ENCODE assay signal across 8 cellular contexts in the genomic region with DNA sequence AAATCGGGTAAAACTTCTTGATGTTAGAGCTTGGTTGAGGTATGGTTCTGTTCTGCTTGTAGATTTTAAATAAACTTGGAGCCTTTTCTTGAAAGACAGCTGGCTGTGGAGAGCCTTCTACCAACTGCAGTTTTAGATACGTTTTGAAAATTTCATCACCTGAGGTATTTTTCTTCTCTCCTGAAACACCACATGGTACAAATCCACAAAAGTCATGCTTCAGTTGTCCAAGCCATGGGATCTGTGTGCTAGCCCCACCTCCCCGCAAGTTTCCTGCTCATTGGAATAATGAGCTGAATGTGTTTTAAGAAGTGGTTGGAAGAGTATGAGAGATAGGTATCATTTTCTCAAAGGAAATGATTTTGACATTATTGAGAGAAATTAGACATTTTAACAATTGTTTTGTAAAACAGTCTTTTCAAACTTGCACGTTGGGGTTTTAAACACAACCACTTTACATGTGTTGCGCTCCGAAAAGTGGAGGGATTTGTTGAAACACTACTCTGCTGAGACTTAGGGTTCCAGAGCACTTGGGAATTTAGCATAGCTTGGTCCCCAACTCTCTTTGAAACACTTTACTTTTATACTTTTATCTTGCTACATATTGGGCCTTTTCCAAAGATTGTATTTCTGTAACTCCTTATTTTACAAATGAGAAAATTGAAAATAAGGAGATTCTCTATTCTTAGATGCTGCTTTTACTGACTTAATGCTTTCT. TPM values are rescaled to one million over a fixed set of nuclear protein-coding genes. Genes with fewer than 3 reads are reported as not detected.
DNase-seq lines count a peak whose midpoint lies in the region; ATAC-seq, FAIRE-seq and TF ChIP-seq lines count a peak whose summit lies in the region.

No MANE protein-coding gene starts in this region.

- H3K4me1 ChIP-seq in SJCRH30, result no peaks in the 10 kb centered on the region
- H3K4me1 ChIP-seq in esophagus squamous epithelium, result peaks cover 0 to 66% (median 10%) of the 10 kb centered on the region in 3 donors
- peaks cover 8 to 43% (median 30%) of the 10 kb centered on the region in 3 donors for H3K4me1 ChIP-seq in pancreas

- H3K27me3 ChIP-seq in SJCRH30, result no peaks in the 10 kb centered on the region
- no peaks in the 10 kb centered on the region for H3K27me3 ChIP-seq in esophagus squamous epithelium
- H3K27me3 ChIP-seq in pancreas, result no peaks in the 10 kb centered on the region

- TF ChIP-seq CTCF in AG04449 (IDR thresholded peaks at IDR 0.05; ENCODE audit: insufficient read depth, low read length, missing control alignments), result no peak
- TF ChIP-seq CTCF in GM12865 (IDR thresholded peaks at IDR 0.05; ENCODE audit: insufficient read depth, low read depth, low read length, missing control alignments), result no peak
- no peak for TF ChIP-seq CTCF in esophagus squamous epithelium (IDR thresholded peaks at IDR 0.05)
- TF ChIP-seq CTCF in pancreas (IDR thresholded peaks at IDR 0.05), result no peak

- H3K4me3 ChIP-seq in AG04449 (ENCODE audit: low read depth, low read length) (peak overlapping the region; percentile 69), GM12865 (ENCODE audit: low read depth, low read length) (peak overlapping the region; percentile 94), SJCRH30 (peak overlapping the region; percentile 72), esophagus squamous epithelium (peak overlapping the region; percentile 75 to 94 (median 89)), pancreas (peak overlapping the region; percentile 49 to 90 (median 78))

- H3K36me3 ChIP-seq in SJCRH30 (no peaks in the 10 kb centered on the region), esophagus squamous epithelium (no peaks in the 10 kb centered on the region), pancreas (no peaks in the 10 kb centered on the region)

- no peaks in the 10 kb centered on the region for H3K9me3 ChIP-seq in SJCRH30 (replicated peaks)
- H3K9me3 ChIP-seq in esophagus squamous epithelium, result no peaks in the 10 kb centered on the region
- H3K9me3 ChIP-seq in pancreas, result no peaks in the 10 kb centered on the region

- FAIRE-seq in pancreas (lab: Jason Lieb, UNC), result no peak
- FAIRE-seq in frontal cortex (lab: Jason Lieb, UNC), result no peak
- FAIRE-seq in H54 (lab: Jason Lieb, UNC), result no peak

- no peak for TF ChIP-seq POLR2A in esophagus squamous epithelium (IDR thresholded peaks at IDR 0.05)
- no peak for TF ChIP-seq POLR2A in H54 (IDR thresholded peaks at IDR 0.05; ENCODE audit: low read depth, low read length)

- intact Hi-C loops in esophagus squamous epithelium (cut with DNase I), result no loop called here
- intact Hi-C loops in pancreas (cut with DNase I), result no loop called here

- POLR2A ChIA-PET in AG04449 (lab: Yijun Ruan, JAX), result no interaction called here

- H3K27ac ChIP-seq in SJCRH30 (peak overlapping the region; percentile 73), esophagus squamous epithelium (peak overlapping the region; percentile 96 to 100 (median 99)), pancreas (peak overlapping the region; percentile 42 to 100 (median 100))

- no peak for DNase-seq in AG04449 (ENCODE audit: low read depth, low spot score)
- no peak for DNase-seq in GM12865 (ENCODE audit: low read depth)
- peak; percentile 19 to 57 for DNase-seq in SJCRH30
- no peak for DNase-seq in esophagus squamous epithelium (lab: John Stamatoyannopoulos, UW)
- no peak for DNase-seq in pancreas
- DNase-seq in frontal cortex (ENCODE audit: low spot score in 2 of 2), result no peak
- DNase-seq in H54 (ENCODE audit: insufficient read length, low spot score), result no peak
- DNase-seq in SIG-M5 treated with dmso at 0.1 percent for 504 hours (lab: John Stamatoyannopoulos, UW; ENCODE audit: unreplicated experiment), result no peak

- CTCF ChIA-PET in AG04449 (lab: Yijun Ruan, JAX), result interaction anchor here (0.6 to 3.2 kb wide), 2 partner anchors 15 to 1032 kb away, joined by 3 to 13 read pairs; no protein-coding TSS in a partner anchor

- WGBS in esophagus squamous epithelium, 2 donors, result 19 to 20% methylated on average over 6 of the region's 6 CpGs
- WGBS in pancreas, 2 donors, result 14 to 20% methylated on average over 6 of the region's 6 CpGs

- no peak for ATAC-seq in pancreas

RNA-seq across cellular contexts. Expression of a gene that starts 1.5 kb away (rescaled TPM):
- total RNA-seq in SJCRH30 (2014; rRNA removed; shearing (Covaris generic)), result 25.3 and 31.2 TPM in 2 replicates
- total RNA-seq in esophagus squamous epithelium (10 to 100 TPM; 16.7 to 34.3 (median 22.7) TPM), pancreas (10 to 100 TPM; 20.9 to 32.3 (median 23.9) TPM), frontal cortex (67.3 TPM)
- polyA plus RNA-seq in pancreas, result 10 to 100 TPM in 1 of 2 donors, 1 to 10 TPM in 1; 10.0 to 24.3 TPM

Comparison
In these comparisons a context has a peak if more than half of its experiments do, and no peak if none do; other contexts are left out.
1. DNase-seq: peak in SJCRH30 (2 of 2); none in AG04449 (single experiment), GM12865 (single experiment), esophagus squamous epithelium (single experiment), pancreas (0 of 6), frontal cortex (0 of 2), H54 (single experiment) and SIG-M5 treated with dmso at 0.1 percent for 504 hours (single experiment).
2. Peak in every context shown above with its lines, with median percentiles within 50 percentile points of each other: H3K4me3 ChIP-seq and H3K27ac ChIP-seq.